16 cellular contexts compared by ENCODE assay signal in the genomic region with DNA sequence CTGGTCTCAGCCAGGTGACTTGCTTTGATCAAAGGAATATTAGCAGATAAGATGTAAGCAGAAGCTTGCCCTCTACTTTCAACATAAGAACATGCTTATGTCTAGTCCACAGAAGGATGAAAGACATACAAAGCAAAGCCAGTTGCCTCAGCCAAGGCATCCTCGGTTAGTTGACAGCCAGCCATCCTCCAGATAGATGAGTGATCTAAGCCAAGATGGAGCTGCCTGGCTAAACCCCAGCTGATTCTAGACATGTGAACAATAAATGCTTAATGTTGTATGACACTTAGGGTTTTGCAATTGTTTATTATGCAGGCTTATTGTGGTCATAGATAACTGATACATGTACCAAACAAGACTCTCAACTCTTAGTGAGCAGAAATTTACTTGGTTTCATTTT.
"Had no signal": no experiment of that assay in that cellular context is flagged by ENCODE, and none has a peak within 500 bp of the region (broad histone marks: within the 10 kb centered on the region; RNA-seq: fewer than 3 reads in every experiment).

No MANE protein-coding gene starts in this region.

- ATAC-seq: left lung, natural killer cell had no signal

- H3K4me1 Mint-ChIP-seq: activated CD4-positive, alpha-beta memory T cell treated with anti-CD3 and anti-CD28 coated beads, Interleukin-2, amount 10 ng/mL, durations not matched to agents 7 days and 5 days; activated naive CD8-positive, alpha-beta T cell treated with anti-CD3 and anti-CD28 coated beads, Interleukin-2, amount 10 ng/mL, durations not matched to agents 7 days and 5 days; memory B cell; natural killer cell had no signal

- DNase-seq: activated CD4-positive, alpha-beta memory T cell treated with anti-CD3 and anti-CD28 coated beads, Interleukin-2, amount 10 ng/mL, durations not matched to agents 7 days and 5 days; activated CD4-positive, alpha-beta T cell treated with anti-CD3 and anti-CD28 coated beads for 4 hours; activated gamma-delta T cell treated with Interleukin-2 at 50 U/mL for 16 hours; activated naive CD8-positive, alpha-beta T cell treated with anti-CD3 and anti-CD28 coated beads, Interleukin-2, amount 10 ng/mL, durations not matched to agents 7 days and 5 days; activated T-cell treated with anti-CD3 and anti-CD28 coated beads, Interleukin-2, amount 50 U/mL, for 48 hours; aorta; erythroblast; kidney; left lung; natural killer cell; retina; stimulated activated CD4-positive, alpha-beta T cell treated with anti-CD3 and anti-CD28 coated beads, Interleukin-12 subunit alpha, Interleukin-12 subunit beta, amount 100 ng/mL, for 4 hours; stimulated activated CD4-positive, alpha-beta T cell treated with anti-CD3 and anti-CD28 coated beads, Interleukin-2, amount 100 ng/mL, for 24 hours; T-helper 2 cell; tibial artery had no signal

- H3K4me3 Mint-ChIP-seq: activated CD4-positive, alpha-beta memory T cell treated with anti-CD3 and anti-CD28 coated beads, Interleukin-2, amount 10 ng/mL, durations not matched to agents 7 days and 5 days; activated naive CD8-positive, alpha-beta T cell treated with anti-CD3 and anti-CD28 coated beads, Interleukin-2, amount 10 ng/mL, durations not matched to agents 7 days and 5 days; memory B cell; natural killer cell had no signal

- H3K27ac Mint-ChIP-seq: activated CD4-positive, alpha-beta memory T cell treated with anti-CD3 and anti-CD28 coated beads, Interleukin-2, amount 10 ng/mL, durations not matched to agents 7 days and 5 days; activated naive CD8-positive, alpha-beta T cell treated with anti-CD3 and anti-CD28 coated beads, Interleukin-2, amount 10 ng/mL, durations not matched to agents 7 days and 5 days; memory B cell; natural killer cell had no signal

- H3K36me3 Mint-ChIP-seq: activated naive CD8-positive, alpha-beta T cell treated with anti-CD3 and anti-CD28 coated beads, Interleukin-2, amount 10 ng/mL, durations not matched to agents 7 days and 5 days; memory B cell; natural killer cell had no signal

- H3K9me3 Mint-ChIP-seq: activated CD4-positive, alpha-beta memory T cell treated with anti-CD3 and anti-CD28 coated beads, Interleukin-2, amount 10 ng/mL, durations not matched to agents 7 days and 5 days; memory B cell; natural killer cell had no signal
